ENCODE assay signal across 33 cellular contexts in genomic region chr9:38166501-38166900, GRCh38.
"Had no signal": no experiment of that assay in that cellular context is flagged by ENCODE, and none has a peak within 500 bp of the region (broad histone marks: within the 10 kb centered on the region; RNA-seq: fewer than 3 reads in every experiment).

No MANE protein-coding gene starts in this region.

- H3K27me3 ChIP-seq: adrenal gland, ascending aorta, body of pancreas, breast epithelium, cardiac muscle cell had no signal

- FAIRE-seq: astrocyte, bronchial epithelial cell had no signal

- ATAC-seq: activated naive CD4-positive, alpha-beta T cell treated with anti-CD3 and anti-CD28 coated beads, Interleukin-2, amount 50 U/mL, for 72 hours; activated naive CD8-positive, alpha-beta T cell treated with anti-CD3 and anti-CD28 coated beads, Interleukin-2, amount 50 U/mL, for 24 hours; activated T-cell treated with anti-CD3 and anti-CD28 coated beads, Interleukin-2, amount 50 U/mL, for 4 hours; activated T-cell treated with anti-CD3 and anti-CD28 coated beads, Interleukin-2, amount 50 U/mL, for 72 hours; activated T-helper 17 cell treated with anti-CD3 and anti-CD28 coated beads, Interleukin-2, amount 50 U/mL, for 72 hours; body of pancreas had no signal

- H3K27ac ChIP-seq: adrenal gland, ascending aorta, body of pancreas, brain microvascular endothelial cell, breast epithelium, cardiac muscle cell had no signal

- H3K4me1 ChIP-seq: adrenal gland, ascending aorta, breast epithelium had no signal

- H3K4me3 ChIP-seq: adrenal gland, ascending aorta, body of pancreas, breast epithelium, cardiac muscle cell had no signal

- DNase-seq: activated effector memory CD4-positive, alpha-beta T cell treated with anti-CD3 and anti-CD28 coated beads, Interleukin-2, amount 50 U/mL, for 16 hours; activated effector memory CD4-positive, alpha-beta T cell treated with Interleukin-2 at 50 U/mL for 16 hours; activated gamma-delta T cell; activated gamma-delta T cell treated with Interleukin-2 at 50 U/mL for 16 hours; activated naive CD4-positive, alpha-beta T cell; activated naive CD4-positive, alpha-beta T cell treated with anti-CD3 and anti-CD28 coated beads for 36 hours; activated naive CD4-positive, alpha-beta T cell treated with anti-CD3 and anti-CD28 coated beads, Interleukin-2, amount 10 ng/mL, durations not matched to agents 7 days and 5 days; activated naive CD4-positive, alpha-beta T cell treated with anti-CD3 and anti-CD28 coated beads, Interleukin-2, amount 50 U/mL, for 16 hours; activated naive CD4-positive, alpha-beta T cell treated with Interleukin-2 at 50 U/mL for 16 hours; activated naive CD8-positive, alpha-beta T cell treated with anti-CD3 and anti-CD28 coated beads for 36 hours; activated naive CD8-positive, alpha-beta T cell treated with anti-CD3 and anti-CD28 coated beads, Interleukin-2, amount 10 ng/mL, durations not matched to agents 7 days and 5 days; activated naive CD8-positive, alpha-beta T cell treated with anti-CD3 and anti-CD28 coated beads, Interleukin-2, amount 50 U/mL, for 24 hours; activated T-cell treated with anti-CD3 and anti-CD28 coated beads, Interleukin-2, amount 50 U/mL, for 24 hours; activated T-cell treated with anti-CD3 and anti-CD28 coated beads, Interleukin-2, amount 50 U/mL, for 4 hours; activated T-cell treated with anti-CD3 and anti-CD28 coated beads, Interleukin-2, amount 50 U/mL, for 48 hours; activated T-cell treated with anti-CD3 and anti-CD28 coated beads, Interleukin-2, amount 50 U/mL, for 72 hours; amniotic stem cell; amygdala; anterior cingulate cortex; aorta; body of pancreas; brain microvascular endothelial cell; caudate nucleus; central memory CD4-positive, alpha-beta T cell; cerebellar nuclear complex had no signal

- H3K36me3 ChIP-seq: adrenal gland, ascending aorta, brain microvascular endothelial cell, breast epithelium, cardiac muscle cell had no signal

- H3K9me3 ChIP-seq: adrenal gland, body of pancreas had no signal
